ENCODE assay signal across 19 cellular contexts in the genomic region with DNA sequence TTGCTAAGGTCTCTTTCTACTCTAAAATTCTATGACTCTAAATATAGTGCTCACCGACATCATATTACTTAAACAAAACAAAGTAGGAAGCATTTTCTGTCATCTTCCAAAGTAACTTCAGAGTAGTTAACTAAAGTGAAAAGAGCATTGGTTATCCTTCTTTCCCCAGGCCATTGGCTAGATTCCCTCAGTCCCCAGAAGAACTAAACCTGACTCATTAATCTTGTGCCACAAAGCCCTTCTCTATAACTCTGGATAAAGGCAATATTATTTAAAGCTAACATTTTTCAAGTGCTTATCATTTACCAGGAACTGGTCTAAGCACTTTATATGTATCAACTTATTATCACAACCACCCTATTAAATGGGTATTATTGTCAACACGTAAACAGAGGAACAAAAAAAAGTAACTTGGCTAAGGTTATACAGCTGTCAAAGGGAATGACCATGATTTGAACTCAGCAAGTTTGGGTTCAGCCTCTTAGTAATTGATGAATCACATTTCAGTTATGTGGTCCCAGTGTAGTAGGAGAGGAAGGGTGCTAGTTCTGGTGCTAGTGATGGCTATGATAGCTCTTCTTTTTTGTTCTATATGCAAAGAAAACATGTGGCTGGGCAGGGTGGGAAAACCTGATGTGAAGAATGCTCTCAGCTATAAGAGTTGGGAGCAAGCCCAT.
A peak's percentile ranks its signal among the peaks of the same experiment; 100 is the strongest.
DNase-seq lines count a peak whose midpoint lies in the region; ATAC-seq, FAIRE-seq and TF ChIP-seq lines count a peak whose summit lies in the region.
"Had no signal": no experiment of that assay in that cellular context is flagged by ENCODE, and none has a peak within 500 bp of the region (broad histone marks: within the 10 kb centered on the region; RNA-seq: fewer than 3 reads in every experiment).

No MANE protein-coding gene starts in this region.

- H3K36me3 ChIP-seq in left lung = no peaks in the 10 kb centered on the region
- H3K36me3 ChIP-seq: upper lobe of right lung had no signal

- no peaks in the 10 kb centered on the region for H3K4me1 ChIP-seq in left lung
- H3K4me1 ChIP-seq: Caco-2, upper lobe of right lung had no signal

- peak; percentile 76 for FAIRE-seq in RCC 7860 (lab: Jason Lieb, UNC)
- FAIRE-seq: GM12878 had no signal

- H3K9me3 ChIP-seq in left lung = no peaks in the 10 kb centered on the region
- H3K9me3 ChIP-seq: Caco-2, upper lobe of right lung had no signal

- no peak overlapping the region for H3K4me3 ChIP-seq in choroid plexus epithelial cell (ENCODE audit: low read depth, low read length)
- H3K4me3 ChIP-seq in left lung = no peak overlapping the region
- H3K4me3 ChIP-seq: coronary artery, GM12878, upper lobe of right lung had no signal

- H3K27me3 ChIP-seq in left lung = no peaks in the 10 kb centered on the region
- H3K27me3 ChIP-seq: upper lobe of right lung had no signal

- DNase-seq in EL = peak; percentile 65
- peak; percentile 44 for DNase-seq in RCC 7860 (ENCODE audit: low spot score)
- DNase-seq in choroid plexus epithelial cell (ENCODE audit: low read depth) = peak; percentile 28
- DNase-seq in renal cortical epithelial cell (ENCODE audit: low read depth) = peak; percentile 75
- no peak for DNase-seq in caudate nucleus (lab: John Stamatoyannopoulos, UW)
- no peak for DNase-seq in left lung
- DNase-seq: activated CD4-positive, alpha-beta T cell treated with anti-CD3 and anti-CD28 coated beads, Interleukin-2, amount 10 ng/mL, durations not matched to agents 7 days and 5 days; activated CD8-positive, alpha-beta memory T cell treated with anti-CD3 and anti-CD28 coated beads, Interleukin-2, amount 50 U/mL, for 4 hours; activated naive CD4-positive, alpha-beta T cell; Caco-2; NCI-H526 treated with DMSO at 0.1 percent for 48 hours; occipital lobe; stimulated activated CD4-positive, alpha-beta T cell treated with anti-CD3 and anti-CD28 coated beads, Interleukin-1b, Interleukin-23, amount 100 ng/mL, for 48 hours; upper lobe of right lung had no signal

- no peak for ATAC-seq in GM18517 (IDR thresholded peaks at IDR 0.05; ENCODE audit: unreplicated experiment)
- ATAC-seq in left lung = no peak
- no peak for ATAC-seq in HG02759 (IDR thresholded peaks at IDR 0.05; ENCODE audit: unreplicated experiment)
- ATAC-seq: sciatic nerve, upper lobe of right lung had no signal

- no peak overlapping the region for H3K27ac ChIP-seq in caudate nucleus (ENCODE audit: low read depth, low read length)
- H3K27ac ChIP-seq in left lung = no peak overlapping the region
- H3K27ac ChIP-seq: coronary artery, upper lobe of right lung had no signal

- TF ChIP-seq CTCF in choroid plexus epithelial cell (conservative IDR thresholded peaks at IDR 0.05; ENCODE audit: low read depth, low read length) (no peak), left lung (IDR thresholded peaks at IDR 0.05) (no peak)

- intact Hi-C loops in left lung (cut with DNase I) = no loop called here

Comparison
In these comparisons a context has a peak if more than half of its experiments do, and no peak if none do; other contexts are left out.
1. DNase-seq: peak in EL (single experiment), RCC 7860 (single experiment), choroid plexus epithelial cell (single experiment) and renal cortical epithelial cell (single experiment); none in caudate nucleus (0 of 61) and left lung (0 of 2).